8 cellular contexts compared by ENCODE assay signal in the genomic region with DNA sequence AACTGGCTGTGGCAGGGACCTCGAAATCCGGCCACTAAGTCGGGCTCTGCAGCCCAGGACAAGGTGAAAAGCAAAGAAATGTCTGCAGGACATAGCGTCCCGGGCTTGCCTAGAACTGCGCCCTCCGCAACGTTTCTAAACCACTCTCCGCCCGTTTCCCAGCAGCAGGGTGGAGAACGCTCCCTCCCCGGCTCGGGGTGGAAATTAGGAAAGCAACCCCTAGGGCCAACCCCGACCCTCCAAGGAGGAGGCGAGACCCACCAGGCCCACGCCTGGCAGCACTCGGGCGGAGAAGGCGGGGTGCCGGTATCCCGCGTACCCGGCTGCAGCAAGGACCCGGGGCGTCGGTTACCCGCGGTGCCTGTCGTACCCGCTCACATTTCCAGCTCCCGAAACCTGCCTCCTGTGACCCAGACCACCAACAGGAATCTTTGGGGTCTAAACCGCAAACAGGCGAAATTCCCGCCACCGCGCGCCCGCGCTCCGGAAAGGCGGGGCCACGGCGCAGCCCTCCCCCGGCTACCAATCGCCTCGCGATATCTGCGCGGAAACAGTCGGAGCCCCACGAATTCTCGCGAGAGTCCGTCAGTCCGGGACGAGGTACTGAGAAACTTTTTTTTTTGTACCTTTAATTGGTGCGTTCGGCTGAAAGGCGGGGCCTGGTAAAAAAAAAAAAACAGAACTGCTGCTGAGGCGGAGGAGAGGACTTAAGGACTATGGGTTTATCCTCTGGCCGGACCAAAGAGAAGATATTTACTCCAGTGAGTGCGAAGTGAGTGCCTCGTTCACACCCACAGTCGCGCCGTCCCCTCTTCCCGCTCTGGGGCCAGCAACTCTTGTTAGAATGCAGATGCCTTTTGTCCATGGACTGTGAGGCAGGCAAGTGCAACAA. TPM values are rescaled to one million over a fixed set of nuclear protein-coding genes. Genes with fewer than 3 reads are reported as not detected.
DNase-seq lines count a peak whose midpoint lies in the region; ATAC-seq and TF ChIP-seq lines count a peak whose summit lies in the region.

A gene with protein sequence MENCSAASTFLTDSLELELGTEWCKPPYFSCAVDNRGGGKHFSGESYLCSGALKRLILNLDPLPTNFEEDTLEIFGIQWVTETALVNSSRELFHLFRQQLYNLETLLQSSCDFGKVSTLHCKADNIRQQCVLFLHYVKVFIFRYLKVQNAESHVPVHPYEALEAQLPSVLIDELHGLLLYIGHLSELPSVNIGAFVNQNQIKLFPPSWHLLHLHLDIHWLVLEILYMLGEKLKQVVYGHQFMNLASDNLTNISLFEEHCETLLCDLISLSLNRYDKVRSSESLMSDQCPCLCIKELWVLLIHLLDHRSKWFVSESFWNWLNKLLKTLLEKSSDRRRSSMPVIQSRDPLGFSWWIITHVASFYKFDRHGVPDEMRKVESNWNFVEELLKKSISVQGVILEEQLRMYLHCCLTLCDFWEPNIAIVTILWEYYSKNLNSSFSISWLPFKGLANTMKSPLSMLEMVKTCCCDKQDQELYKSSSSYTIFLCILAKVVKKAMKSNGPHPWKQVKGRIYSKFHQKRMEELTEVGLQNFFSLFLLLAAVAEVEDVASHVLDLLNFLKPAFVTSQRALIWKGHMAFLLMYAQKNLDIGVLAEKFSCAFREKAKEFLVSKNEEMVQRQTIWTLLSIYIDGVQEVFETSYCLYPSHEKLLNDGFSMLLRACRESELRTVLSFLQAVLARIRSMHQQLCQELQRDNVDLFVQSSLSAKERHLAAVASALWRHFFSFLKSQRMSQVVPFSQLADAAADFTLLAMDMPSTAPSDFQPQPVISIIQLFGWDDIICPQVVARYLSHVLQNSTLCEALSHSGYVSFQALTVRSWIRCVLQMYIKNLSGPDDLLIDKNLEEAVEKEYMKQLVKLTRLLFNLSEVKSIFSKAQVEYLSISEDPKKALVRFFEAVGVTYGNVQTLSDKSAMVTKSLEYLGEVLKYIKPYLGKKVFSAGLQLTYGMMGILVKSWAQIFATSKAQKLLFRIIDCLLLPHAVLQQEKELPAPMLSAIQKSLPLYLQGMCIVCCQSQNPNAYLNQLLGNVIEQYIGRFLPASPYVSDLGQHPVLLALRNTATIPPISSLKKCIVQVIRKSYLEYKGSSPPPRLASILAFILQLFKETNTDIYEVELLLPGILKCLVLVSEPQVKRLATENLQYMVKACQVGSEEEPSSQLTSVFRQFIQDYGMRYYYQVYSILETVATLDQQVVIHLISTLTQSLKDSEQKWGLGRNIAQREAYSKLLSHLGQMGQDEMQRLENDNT (minus strand): TSS at position 491 of the 892 bp plus-strand sequence. CDS start 739 bp downstream, outside the sequence.

- H3K9me3 ChIP-seq in OCI-LY1 (ENCODE audit: low read length) (no peaks in the 10 kb centered on the region), mononuclear cell (ENCODE audit: low read depth, low read length) (no peaks in the 10 kb centered on the region)

- H3K79me2 ChIP-seq in OCI-LY1 (ENCODE audit: insufficient read depth, low read length): peaks cover 23% of the 10 kb centered on the region

- H3F3A ChIP-seq in OCI-LY1 (ENCODE audit: insufficient read depth, low read length): no peaks in the 10 kb centered on the region; the same call in 1 of the 2 replicates

- H3K4me3 ChIP-seq in OCI-LY1 (ENCODE audit: low read depth, low read length, poor library complexity, severe bottlenecking) (peak within 1 kb of the TSS; percentile 87), mononuclear cell (ENCODE audit: low read length) (peak within 1 kb of the TSS; percentile 88)

- ATAC-seq in GM21526 (IDR thresholded peaks at IDR 0.05; ENCODE audit: low FRiP score, unreplicated experiment): peak; percentile 99

- H3K27me3 ChIP-seq in OCI-LY1 (ENCODE audit: insufficient read depth, low read length): no peaks in the 10 kb centered on the region
- H3K27me3 ChIP-seq in mononuclear cell (ENCODE audit: insufficient read depth, low read length): no peaks in the 10 kb centered on the region

- H3K36me3 ChIP-seq in OCI-LY1 (ENCODE audit: insufficient read depth, low read length): peaks cover 34% of the 10 kb centered on the region

- peak within 1 kb of the TSS; percentile 38 for H3K27ac ChIP-seq in OCI-LY1 (ENCODE audit: low read depth, low read length, poor library complexity, severe bottlenecking)

- H3K4me2 ChIP-seq in OCI-LY1 (ENCODE audit: low read length): peak within 1 kb of the TSS; percentile 96

- peak within 1 kb of the TSS; percentile 85 for H3K9ac ChIP-seq in OCI-LY1 (ENCODE audit: low read length)

- no peaks in the 10 kb centered on the region for H4K20me1 ChIP-seq in OCI-LY1 (ENCODE audit: insufficient read depth, low read length)

- no peak for TF ChIP-seq CTCF in OCI-LY1 (IDR thresholded peaks at IDR 0.05; ENCODE audit: low read length)

- H2AFZ ChIP-seq in OCI-LY1 (ENCODE audit: low read length): peak within 1 kb of the TSS; percentile 100

- H3K4me1 ChIP-seq in OCI-LY1 (ENCODE audit: insufficient read depth, low read length, severe bottlenecking) (peaks cover 23% of the 10 kb centered on the region), mononuclear cell (ENCODE audit: insufficient read depth, low read length) (peaks cover 10% of the 10 kb centered on the region)

- DNase-seq in DMS 273 (lab: John Stamatoyannopoulos, UW; ENCODE audit: unreplicated experiment): peak; percentile 98
- peak; percentile 81 for DNase-seq in HuH-7 (ENCODE audit: low spot score)
- DNase-seq in activated CD8-positive, alpha-beta memory T cell treated with anti-CD3 and anti-CD28 coated beads, Interleukin-2, amount 50 U/mL, for 24 hours (ENCODE audit: extremely low read depth): peak; percentile 83
- DNase-seq in epidermal melanocyte (ENCODE audit: insufficient read length, low spot score): peak; percentile 65
- DNase-seq in stimulated activated CD8-positive, alpha-beta memory T cell treated with anti-CD3 and anti-CD28 coated beads, Interleukin-2, amount 100 ng/mL, for 48 hours (ENCODE audit: low read depth in 2 of 2): peak; percentile 88 to 91

- H3K9me2 ChIP-seq in OCI-LY1 (ENCODE audit: low read depth, low read length): no peaks in the 10 kb centered on the region

RNA-seq across cellular contexts. Expression of the gene that starts here (rescaled TPM):
- total RNA-seq in mononuclear cell: 10.2 TPM

Comparison
In these comparisons a context has a peak if more than half of its experiments do, and no peak if none do; other contexts are left out.
1. Peak in every context shown above with its lines: DNase-seq, ATAC-seq, H3K4me3 ChIP-seq and H3K27ac ChIP-seq.